27 cellular contexts compared by ENCODE assay signal in genomic region chr11:132452616-132453015, GRCh38.
"Had no signal": no experiment of that assay in that cellular context is flagged by ENCODE, and none has a peak within 500 bp of the region (broad histone marks: within the 10 kb centered on the region; RNA-seq: fewer than 3 reads in every experiment).

No MANE protein-coding gene starts in this region.

- H3K9me3 Mint-ChIP-seq: activated CD4-positive, alpha-beta memory T cell treated with anti-CD3 and anti-CD28 coated beads, Interleukin-2, amount 10 ng/mL, durations not matched to agents 7 days and 5 days; activated T-helper 17 cell treated with anti-CD3 and anti-CD28 coated beads, Interleukin-2, amount 50 U/mL, for 72 hours had no signal

- H3K4me1 ChIP-seq: Peyer's patch, SJCRH30 had no signal

- DNase-seq: activated CD4-positive, alpha-beta memory T cell treated with anti-CD3 and anti-CD28 coated beads, Interleukin-2, amount 10 ng/mL, durations not matched to agents 7 days and 5 days; activated CD4-positive, alpha-beta T cell treated with anti-CD3 and anti-CD28 coated beads, Interleukin-2, amount 50 U/mL, for 1 hour; activated CD4-positive, CD25-positive, alpha-beta regulatory T cell; activated gamma-delta T cell; activated naive CD4-positive, alpha-beta T cell treated with anti-CD3 and anti-CD28 coated beads for 36 hours; activated T-cell treated with anti-CD3 and anti-CD28 coated beads for 4 hours; activated T-cell treated with anti-CD3 and anti-CD28 coated beads, Interleukin-2, amount 50 U/mL, for 48 hours; MG63; NCI-H1105; NCI-H1436; NCI-H1694 treated with DMSO at 0.1 percent for 48 hours; NCI-H2029 treated with DMSO at 0.1 percent for 48 hours; NCI-H345; NCI-H510A; NCI-H526 treated with DMSO at 0.1 percent for 48 hours; NCI-H82; Peyer's patch; Right ventricle myocardium superior; SJCRH30; SK-N-SH; T-helper 1 cell had no signal

- H3K9me3 ChIP-seq: MG63, Peyer's patch, SJCRH30, SK-N-SH had no signal

- H3K4me3 ChIP-seq: MG63, Peyer's patch, SJCRH30 had no signal

- H3K27me3 Mint-ChIP-seq: activated CD4-positive, alpha-beta memory T cell treated with anti-CD3 and anti-CD28 coated beads, Interleukin-2, amount 10 ng/mL, durations not matched to agents 7 days and 5 days; activated naive CD8-positive, alpha-beta T cell; central memory CD8-positive, alpha-beta T cell had no signal

- H3K4me1 Mint-ChIP-seq: activated CD4-positive, alpha-beta memory T cell treated with anti-CD3 and anti-CD28 coated beads, Interleukin-2, amount 10 ng/mL, durations not matched to agents 7 days and 5 days; activated T-helper 17 cell treated with anti-CD3 and anti-CD28 coated beads, Interleukin-2, amount 50 U/mL, for 72 hours; central memory CD8-positive, alpha-beta T cell had no signal

- H3K36me3 Mint-ChIP-seq: activated naive CD8-positive, alpha-beta T cell had no signal

- H3K27ac ChIP-seq: Peyer's patch, RWPE1, SJCRH30, VCaP had no signal

- H3K27me3 ChIP-seq: MG63, Peyer's patch, SJCRH30 had no signal

- H3K4me3 Mint-ChIP-seq: activated CD4-positive, alpha-beta memory T cell treated with anti-CD3 and anti-CD28 coated beads, Interleukin-2, amount 10 ng/mL, durations not matched to agents 7 days and 5 days; activated naive CD4-positive, alpha-beta T cell treated with anti-CD3 and anti-CD28 coated beads for 36 hours; activated naive CD8-positive, alpha-beta T cell; activated T-helper 17 cell treated with anti-CD3 and anti-CD28 coated beads, Interleukin-2, amount 50 U/mL, for 72 hours; central memory CD8-positive, alpha-beta T cell had no signal

- H3K36me3 ChIP-seq: MG63, Peyer's patch, SJCRH30 had no signal

- H3K27ac Mint-ChIP-seq: activated CD4-positive, alpha-beta memory T cell treated with anti-CD3 and anti-CD28 coated beads, Interleukin-2, amount 10 ng/mL, durations not matched to agents 7 days and 5 days; activated naive CD4-positive, alpha-beta T cell treated with anti-CD3 and anti-CD28 coated beads for 36 hours; activated naive CD8-positive, alpha-beta T cell; activated T-helper 17 cell treated with anti-CD3 and anti-CD28 coated beads, Interleukin-2, amount 50 U/mL, for 72 hours had no signal

- H3K9ac ChIP-seq: SK-N-SH had no signal

- ATAC-seq: activated T-helper 17 cell treated with anti-CD3 and anti-CD28 coated beads, Interleukin-2, amount 50 U/mL, for 72 hours had no signal

- FAIRE-seq: bronchial epithelial cell had no signal
